9 cellular contexts compared by ENCODE assay signal in the genomic region with DNA sequence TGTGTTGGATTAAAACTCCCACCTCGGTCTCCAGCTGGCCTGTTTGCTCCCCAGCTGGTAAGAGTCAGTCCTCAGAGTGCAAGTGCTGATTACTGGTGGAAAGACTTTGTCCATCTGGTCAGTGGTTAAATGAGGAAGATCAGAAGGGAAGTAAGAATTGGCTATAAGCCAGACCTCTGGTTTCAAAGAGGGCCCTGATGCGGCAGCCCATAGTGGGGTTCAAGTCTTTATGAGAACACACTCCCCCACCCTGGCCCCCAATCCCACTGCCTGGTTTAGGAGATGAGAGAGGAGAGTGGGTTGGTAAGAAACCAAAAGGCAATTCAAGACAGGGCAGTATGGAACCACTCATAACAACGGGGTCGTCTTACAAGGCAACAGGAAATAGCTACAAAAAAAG.
DNase-seq lines count a peak whose midpoint lies in the region; ATAC-seq lines count a peak whose summit lies in the region.
"Had no signal": no experiment of that assay in that cellular context is flagged by ENCODE, and none has a peak within 500 bp of the region (broad histone marks: within the 10 kb centered on the region; RNA-seq: fewer than 3 reads in every experiment).

No MANE protein-coding gene starts in this region.

- H3K4me1 Mint-ChIP-seq in activated T-helper 2 cell treated with anti-CD3 and anti-CD28 coated beads, Interferon-gamma antibody, Interleukin-2, Interleukin-4, amounts not matched to agents 10 μg/mL and 5 μg/mL and 100 μg/mL, durations not matched to agents 14 hours and 24 hours and 36 hours (ENCODE audit: low read depth), result peaks cover 22% of the 10 kb centered on the region

- intact Hi-C loops in activated T-helper 2 cell treated with anti-CD3 and anti-CD28 coated beads, Interferon-gamma antibody, Interleukin-2, Interleukin-4, amounts not matched to agents 10 μg/mL and 5 μg/mL and 100 μg/mL, durations not matched to agents 14 hours and 24 hours and 36 hours (cut with micrococcal nuclease), result loop anchor here (5.0 kb wide), 1 partner anchor 351 kb away; no protein-coding TSS in a partner anchor

- DNase-seq in UCSD-AML1 (lab: John Stamatoyannopoulos, UW; ENCODE audit: unreplicated experiment) (peak; percentile 41), pons (ENCODE audit: low spot score) (peak; percentile 83), HT-29 (ENCODE audit: low spot score) (no peak)
- no peak for DNase-seq in activated CD4-positive, alpha-beta T cell treated with anti-CD3 and anti-CD28 coated beads, Interleukin-2, amount 50 U/mL, for 48 hours
- no peak for DNase-seq in activated T-helper 2 cell treated with anti-CD3 and anti-CD28 coated beads, Interferon-gamma antibody, Interleukin-2, Interleukin-4, amounts not matched to agents 10 μg/mL and 5 μg/mL and 100 μg/mL, durations not matched to agents 14 hours and 24 hours and 36 hours (ENCODE audit: low spot score)
- DNase-seq in activated effector memory CD4-positive, alpha-beta T cell treated with Interleukin-2 at 50 U/mL for 16 hours, result no peak
- DNase-seq: NCI-H1048 had no signal

- no peak overlapping the region for H3K27ac Mint-ChIP-seq in activated T-helper 2 cell treated with anti-CD3 and anti-CD28 coated beads, Interferon-gamma antibody, Interleukin-2, Interleukin-4, amounts not matched to agents 10 μg/mL and 5 μg/mL and 100 μg/mL, durations not matched to agents 14 hours and 24 hours and 36 hours

- H3K4me3 Mint-ChIP-seq in activated T-helper 2 cell treated with anti-CD3 and anti-CD28 coated beads, Interferon-gamma antibody, Interleukin-2, Interleukin-4, amounts not matched to agents 10 μg/mL and 5 μg/mL and 100 μg/mL, durations not matched to agents 14 hours and 24 hours and 36 hours (ENCODE audit: low read depth), result no peak overlapping the region

- no peaks in the 10 kb centered on the region for H3K9me3 Mint-ChIP-seq in activated T-helper 2 cell treated with anti-CD3 and anti-CD28 coated beads, Interferon-gamma antibody, Interleukin-2, Interleukin-4, amounts not matched to agents 10 μg/mL and 5 μg/mL and 100 μg/mL, durations not matched to agents 14 hours and 24 hours and 36 hours

- ATAC-seq in GM18861 (IDR thresholded peaks at IDR 0.05; ENCODE audit: unreplicated experiment) (peak; percentile 52), HG02938 (IDR thresholded peaks at IDR 0.05; ENCODE audit: unreplicated experiment) (peak; percentile 65)

- no peaks in the 10 kb centered on the region for H3K27me3 Mint-ChIP-seq in activated T-helper 2 cell treated with anti-CD3 and anti-CD28 coated beads, Interferon-gamma antibody, Interleukin-2, Interleukin-4, amounts not matched to agents 10 μg/mL and 5 μg/mL and 100 μg/mL, durations not matched to agents 14 hours and 24 hours and 36 hours (ENCODE audit: low read depth)

- no peaks in the 10 kb centered on the region for H3K36me3 Mint-ChIP-seq in activated T-helper 2 cell treated with anti-CD3 and anti-CD28 coated beads, Interferon-gamma antibody, Interleukin-2, Interleukin-4, amounts not matched to agents 10 μg/mL and 5 μg/mL and 100 μg/mL, durations not matched to agents 14 hours and 24 hours and 36 hours (ENCODE audit: low read depth)

Comparison
In these comparisons a context has a peak if more than half of its experiments do, and no peak if none do; other contexts are left out.
1. DNase-seq: peak in UCSD-AML1 (single experiment) and pons (single experiment); none in activated CD4-positive, alpha-beta T cell treated with anti-CD3 and anti-CD28 coated beads, Interleukin-2, amount 50 U/mL, for 48 hours (0 of 2), activated T-helper 2 cell treated with anti-CD3 and anti-CD28 coated beads, Interferon-gamma antibody, Interleukin-2, Interleukin-4, amounts not matched to agents 10 μg/mL and 5 μg/mL and 100 μg/mL, durations not matched to agents 14 hours and 24 hours and 36 hours (single experiment), activated effector memory CD4-positive, alpha-beta T cell treated with Interleukin-2 at 50 U/mL for 16 hours (single experiment) and HT-29 (single experiment).